22 cellular contexts compared by ENCODE assay signal in genomic region chr11:46327829-46328228, GRCh38. TPM values are rescaled to one million over a fixed set of nuclear protein-coding genes. Genes with fewer than 3 reads are reported as not detected.
"Had no signal": no experiment of that assay in that cellular context is flagged by ENCODE, and none has a peak within 500 bp of the region (broad histone marks: within the 10 kb centered on the region; RNA-seq: fewer than 3 reads in every experiment).

No MANE protein-coding gene starts in this region.

- ATAC-seq: activated CD8-positive, alpha-beta T cell treated with anti-CD3 and anti-CD28 coated beads, Interleukin-2, amount 10 ng/mL, durations not matched to agents 7 days and 5 days; activated naive CD8-positive, alpha-beta T cell treated with anti-CD3 and anti-CD28 coated beads, Interleukin-2, amount 50 U/mL, for 24 hours; esophagus mucosa; gastroesophageal sphincter; heart right ventricle; stimulated activated naive CD8-positive, alpha-beta T cell treated with anti-CD3 and anti-CD28 coated beads, Interleukin-15, Interleukin-2, amounts not matched to agents 100 U/mL and 50 U/mL, for 24 hours had no signal

- H3K27ac ChIP-seq: coronary artery, gastroesophageal sphincter, heart right ventricle, left ventricle myocardium inferior, prostate gland, right atrium auricular region, skin epidermis, tibial nerve, uterus had no signal

- H3K4me3 Mint-ChIP-seq: activated CD4-positive, alpha-beta T cell treated with anti-CD3 and anti-CD28 coated beads, Interleukin-2, amount 10 ng/mL, durations not matched to agents 24 days and 14 days; activated CD8-positive, alpha-beta T cell treated with anti-CD3 and anti-CD28 coated beads, Interleukin-2, amount 10 ng/mL, durations not matched to agents 7 days and 5 days; activated naive CD4-positive, alpha-beta T cell treated with anti-CD3 and anti-CD28 coated beads for 36 hours; activated naive CD8-positive, alpha-beta T cell treated with anti-CD3 and anti-CD28 coated beads, Interleukin-2, amount 50 U/mL, for 24 hours; activated T-cell treated with anti-CD3 and anti-CD28 coated beads, Interleukin-2, amount 50 U/mL, for 24 hours; central memory CD8-positive, alpha-beta T cell; memory B cell; neural crest cell had no signal

- H3K9me3 Mint-ChIP-seq: activated CD4-positive, alpha-beta T cell treated with anti-CD3 and anti-CD28 coated beads, Interleukin-2, amount 10 ng/mL, durations not matched to agents 24 days and 14 days; activated naive CD4-positive, alpha-beta T cell treated with anti-CD3 and anti-CD28 coated beads for 36 hours; activated naive CD8-positive, alpha-beta T cell treated with anti-CD3 and anti-CD28 coated beads, Interleukin-2, amount 50 U/mL, for 24 hours; activated T-cell treated with anti-CD3 and anti-CD28 coated beads, Interleukin-2, amount 50 U/mL, for 24 hours; activated T-helper 2 cell treated with anti-CD3 and anti-CD28 coated beads, Interferon-gamma antibody, Interleukin-2, Interleukin-4, amounts not matched to agents 10 μg/mL and 5 μg/mL and 100 μg/mL, durations not matched to agents 14 hours and 24 hours and 36 hours; central memory CD8-positive, alpha-beta T cell; memory B cell; neural crest cell had no signal

- H3K4me1 ChIP-seq: prostate gland had no signal

- DNase-seq: activated CD4-positive, alpha-beta T cell treated with anti-CD3 and anti-CD28 coated beads, Interleukin-2, amount 10 ng/mL, durations not matched to agents 24 days and 14 days; activated CD8-positive, alpha-beta T cell treated with anti-CD3 and anti-CD28 coated beads, Interleukin-2, amount 10 ng/mL, durations not matched to agents 7 days and 5 days; activated naive CD4-positive, alpha-beta T cell treated with anti-CD3 and anti-CD28 coated beads for 36 hours; activated naive CD8-positive, alpha-beta T cell treated with anti-CD3 and anti-CD28 coated beads, Interleukin-2, amount 50 U/mL, for 24 hours; activated T-cell treated with anti-CD3 and anti-CD28 coated beads, Interleukin-2, amount 50 U/mL, for 24 hours; effector CD4-positive, alpha-beta T cell; heart right ventricle; left ventricle myocardium inferior; stimulated activated naive CD8-positive, alpha-beta T cell treated with anti-CD3 and anti-CD28 coated beads, Interleukin-15, Interleukin-2, amounts not matched to agents 100 U/mL and 50 U/mL, for 24 hours; T1000; uterus had no signal

- H3K9me3 ChIP-seq: gastroesophageal sphincter, heart right ventricle, left ventricle myocardium inferior, prostate gland, right atrium auricular region, tibial nerve, uterus had no signal

- H3K4me3 ChIP-seq: coronary artery, gastroesophageal sphincter, heart right ventricle, left ventricle myocardium inferior, prostate gland, right atrium auricular region, skin epidermis, tibial nerve, uterus had no signal

- H3K27me3 Mint-ChIP-seq: activated T-cell treated with anti-CD3 and anti-CD28 coated beads, Interleukin-2, amount 50 U/mL, for 24 hours had no signal

- H3K36me3 ChIP-seq: gastroesophageal sphincter, heart right ventricle, left ventricle myocardium inferior, prostate gland, right atrium auricular region, tibial nerve, uterus had no signal

- H3K36me3 Mint-ChIP-seq: memory B cell had no signal

- H3K27ac Mint-ChIP-seq: activated CD4-positive, alpha-beta T cell treated with anti-CD3 and anti-CD28 coated beads, Interleukin-2, amount 10 ng/mL, durations not matched to agents 24 days and 14 days; activated CD8-positive, alpha-beta T cell treated with anti-CD3 and anti-CD28 coated beads, Interleukin-2, amount 10 ng/mL, durations not matched to agents 7 days and 5 days; activated naive CD4-positive, alpha-beta T cell treated with anti-CD3 and anti-CD28 coated beads for 36 hours; activated naive CD8-positive, alpha-beta T cell treated with anti-CD3 and anti-CD28 coated beads, Interleukin-2, amount 50 U/mL, for 24 hours; activated T-cell treated with anti-CD3 and anti-CD28 coated beads, Interleukin-2, amount 50 U/mL, for 24 hours; activated T-helper 2 cell treated with anti-CD3 and anti-CD28 coated beads, Interferon-gamma antibody, Interleukin-2, Interleukin-4, amounts not matched to agents 10 μg/mL and 5 μg/mL and 100 μg/mL, durations not matched to agents 14 hours and 24 hours and 36 hours; memory B cell had no signal

RNA-seq across cellular contexts. Expression of gene CREB3L1, which starts 50.4 kb away (rescaled TPM):
- total RNA-seq: activated CD8-positive, alpha-beta T cell treated with anti-CD3 and anti-CD28 coated beads, Interleukin-2, amount 10 ng/mL, durations not matched to agents 7 days and 5 days; activated T-helper 2 cell treated with anti-CD3 and anti-CD28 coated beads, Interferon-gamma antibody, Interleukin-2, Interleukin-4, amounts not matched to agents 10 μg/mL and 5 μg/mL and 100 μg/mL, durations not matched to agents 14 hours and 24 hours and 36 hours had no signal
